Comparison of ENCODE assay signal across 1 cellular context in the genomic region with DNA sequence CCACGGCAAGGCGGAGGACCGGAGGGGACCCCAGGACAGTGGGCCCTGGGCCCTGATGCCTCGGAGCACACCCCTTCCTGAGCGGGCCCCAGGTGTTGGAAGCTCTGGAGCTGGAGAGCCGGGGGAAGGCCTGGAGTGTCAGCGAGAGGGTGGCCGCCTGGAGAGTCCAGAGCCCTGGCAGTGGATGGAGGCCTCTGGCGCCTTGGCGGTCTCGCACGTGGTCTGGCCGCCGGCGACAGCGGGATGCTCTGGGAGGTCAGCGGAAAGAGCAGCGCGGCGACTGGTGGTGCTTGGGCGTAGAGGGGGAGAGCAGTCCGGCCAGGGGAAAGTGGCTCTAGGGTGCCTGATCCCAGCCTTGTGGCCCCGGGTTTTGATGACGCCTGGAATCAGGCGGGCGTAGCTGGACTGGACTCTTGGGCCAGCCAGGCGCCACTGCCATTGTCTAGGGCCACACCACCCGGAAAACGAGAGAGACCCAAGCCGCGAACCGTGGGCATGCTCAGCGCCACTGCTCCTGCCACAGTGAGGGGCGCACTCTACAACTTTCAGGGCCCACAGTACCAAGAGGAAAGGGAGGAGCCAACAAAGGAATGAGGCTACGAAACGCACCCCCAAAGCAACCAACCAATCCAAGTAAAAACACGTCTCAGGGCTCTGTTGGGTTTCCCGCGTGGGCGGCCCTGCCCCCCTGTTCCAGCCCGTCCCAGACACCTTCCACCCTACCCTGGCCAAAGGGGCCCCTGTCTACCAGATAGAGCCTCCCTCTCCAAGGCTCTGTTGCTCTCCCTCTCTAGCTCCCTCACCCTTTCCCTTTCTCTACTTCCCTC.
TF ChIP-seq lines count a peak whose summit lies in the region.

No MANE protein-coding gene starts in this region.

TF ChIP-seq in K562, 482 proteins besides CTCF, POLR2A, EP300 and RAD21:
- TF ChIP-seq, protein P1, sequence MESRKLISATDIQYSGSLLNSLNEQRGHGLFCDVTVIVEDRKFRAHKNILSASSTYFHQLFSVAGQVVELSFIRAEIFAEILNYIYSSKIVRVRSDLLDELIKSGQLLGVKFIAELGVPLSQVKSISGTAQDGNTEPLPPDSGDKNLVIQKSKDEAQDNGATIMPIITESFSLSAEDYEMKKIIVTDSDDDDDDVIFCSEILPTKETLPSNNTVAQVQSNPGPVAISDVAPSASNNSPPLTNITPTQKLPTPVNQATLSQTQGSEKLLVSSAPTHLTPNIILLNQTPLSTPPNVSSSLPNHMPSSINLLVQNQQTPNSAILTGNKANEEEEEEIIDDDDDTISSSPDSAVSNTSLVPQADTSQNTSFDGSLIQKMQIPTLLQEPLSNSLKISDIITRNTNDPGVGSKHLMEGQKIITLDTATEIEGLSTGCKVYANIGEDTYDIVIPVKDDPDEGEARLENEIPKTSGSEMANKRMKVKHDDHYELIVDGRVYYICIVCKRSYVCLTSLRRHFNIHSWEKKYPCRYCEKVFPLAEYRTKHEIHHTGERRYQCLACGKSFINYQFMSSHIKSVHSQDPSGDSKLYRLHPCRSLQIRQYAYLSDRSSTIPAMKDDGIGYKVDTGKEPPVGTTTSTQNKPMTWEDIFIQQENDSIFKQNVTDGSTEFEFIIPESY (CRISPR knock-in tag; IDR thresholded peaks at IDR 0.05): peak; percentile 69
- 0 out of 2 replicates have a peak, but pooled peaks have one; percentile 12 for TF ChIP-seq POLR2G (IDR thresholded peaks at IDR 0.05; ENCODE audit: low read depth, low read length)
